6 cellular contexts compared by ENCODE assay signal in genomic region chr4:85061974-85062373, GRCh38.
"Had no signal": no experiment of that assay in that cellular context is flagged by ENCODE, and none has a peak within 500 bp of the region (broad histone marks: within the 10 kb centered on the region; RNA-seq: fewer than 3 reads in every experiment).

No MANE protein-coding gene starts in this region.

- DNase-seq: Karpas-422, Kasumi-1, KG1 had no signal

- H3K9ac ChIP-seq: KMS-11 had no signal

- H3K4me2 ChIP-seq: KMS-11 had no signal

- FAIRE-seq: HTR-8/SVneo had no signal

- H3K27ac ChIP-seq: HL-60, KMS-11 had no signal
